18 cellular contexts compared by ENCODE assay signal in the genomic region with DNA sequence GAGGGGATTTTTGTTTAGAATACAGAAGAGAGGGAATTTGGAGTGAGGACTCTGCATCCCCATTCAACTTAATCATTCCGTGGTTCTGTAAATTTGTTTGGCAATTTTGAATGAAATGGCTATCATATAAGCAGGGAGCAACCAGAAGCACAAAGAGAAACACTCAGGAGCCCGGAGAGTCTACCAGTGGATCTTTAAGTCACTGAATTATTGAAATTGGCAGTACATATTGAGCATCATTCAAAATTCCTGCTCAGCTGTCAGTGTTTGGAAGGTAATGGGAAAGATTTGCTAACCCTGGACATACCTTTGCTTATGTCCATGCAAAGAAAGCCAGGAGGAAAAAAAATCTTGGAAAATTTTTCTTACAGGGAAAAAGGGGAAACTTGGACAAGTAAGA.
"Had no signal": no experiment of that assay in that cellular context is flagged by ENCODE, and none has a peak within 500 bp of the region (broad histone marks: within the 10 kb centered on the region; RNA-seq: fewer than 3 reads in every experiment).

No MANE protein-coding gene starts in this region.

- H3K27ac ChIP-seq: SK-N-MC had no signal

- H3K4me3 ChIP-seq: SK-N-MC had no signal

- DNase-seq: KBM-7, MV-4-11, NCI-H1048, NCI-H1105, NCI-H1417, NCI-H1436 treated with DMSO at 0.1 percent for 48 hours, NCI-H1694, NCI-H1930, NCI-H2081, NCI-H2107, NCI-H2227 treated with DMSO at 0.1 percent for 48 hours, NCI-H524 treated with DMSO at 0.1 percent for 48 hours, NCI-H69, NCI-H774, Right ventricle myocardium superior, RPMI8226 had no signal

- FAIRE-seq: RCC 7860 had no signal
